ENCODE assay signal across 9 cellular contexts in genomic region chr15:28989239-28989830, GRCh38.
DNase-seq lines count a peak whose midpoint lies in the region; ATAC-seq and TF ChIP-seq lines count a peak whose summit lies in the region.
"Had no signal": no experiment of that assay in that cellular context is flagged by ENCODE, and none has a peak within 500 bp of the region (broad histone marks: within the 10 kb centered on the region; RNA-seq: fewer than 3 reads in every experiment).

No MANE protein-coding gene starts in this region.

- no peak overlapping the region for H2BK15ac ChIP-seq in mesendoderm (replicated peaks; ENCODE audit: low read depth)

- TF ChIP-seq CTCF in DOHH2 (IDR thresholded peaks at IDR 0.05; ENCODE audit: low read depth, low read length, poor library complexity, severe bottlenecking) (peak; percentile 27), LNCaP clone FGC (IDR thresholded peaks at IDR 0.05; ENCODE audit: control insufficient read depth, extremely low read depth, insufficient read depth) (peak; percentile 13; the same call in 1 of the 2 replicates)

- H3K9me3 Mint-ChIP-seq in activated naive CD8-positive, alpha-beta T cell treated with anti-CD3 and anti-CD28 coated beads, Interleukin-2, amount 10 ng/mL, durations not matched to agents 7 days and 5 days = no peaks in the 10 kb centered on the region
- H3K9me3 Mint-ChIP-seq in CD4-positive, alpha-beta memory T cell = peaks cover 0 to 4% (median 0%) of the 10 kb centered on the region in 8 donors

- no peak overlapping the region for H3K9ac ChIP-seq in mesendoderm (ENCODE audit: low read length)

- POLR2A ChIA-PET in activated naive CD8-positive, alpha-beta T cell treated with anti-CD3 and anti-CD28 coated beads, Interleukin-2, amount 10 ng/mL, durations not matched to agents 7 days and 5 days (lab: Charles Lee) = no interaction called here
- POLR2A ChIA-PET in CD4-positive, alpha-beta memory T cell (lab: Charles Lee; ENCODE audit: partially characterized antibody) = no interaction called here

- no peak overlapping the region for H4K5ac ChIP-seq in mesendoderm (ENCODE audit: low read length)

- H3F3A ChIP-seq in DOHH2 (ENCODE audit: control insufficient read depth, insufficient read depth) = no peaks in the 10 kb centered on the region

- H3K36me3 ChIP-seq in DOHH2 (ENCODE audit: control insufficient read depth, low read length) = no peaks in the 10 kb centered on the region
- no peaks in the 10 kb centered on the region for H3K36me3 ChIP-seq in mesendoderm (ENCODE audit: control insufficient read depth, insufficient read depth, low read length)
- no peaks in the 10 kb centered on the region for H3K36me3 ChIP-seq in CD4-positive, alpha-beta memory T cell (ENCODE audit: insufficient read depth, low read length)

- H3K18ac ChIP-seq in mesendoderm (ENCODE audit: low read length) = no peak overlapping the region

- H3K27ac ChIP-seq in DOHH2 (ENCODE audit: low read depth, low read length) (no peak overlapping the region), mesendoderm (ENCODE audit: low read depth, low read length) (no peak overlapping the region)
- no peak overlapping the region for H3K27ac ChIP-seq in CD4-positive, alpha-beta memory T cell (ENCODE audit: low read depth, low read length)

- no peak for DNase-seq in LNCaP clone FGC (ENCODE audit: low read depth)
- no peak for DNase-seq in activated naive CD8-positive, alpha-beta T cell treated with anti-CD3 and anti-CD28 coated beads, Interleukin-2, amount 10 ng/mL, durations not matched to agents 7 days and 5 days
- DNase-seq in mesendoderm = peak; percentile 72
- no peak for DNase-seq in CD4-positive, alpha-beta memory T cell
- DNase-seq in A172 (ENCODE audit: low spot score) = no peak
- DNase-seq: Right ventricle myocardium superior had no signal

- intact Hi-C loops in CD4-positive, alpha-beta memory T cell (cut with micrococcal nuclease) = no loop called here

- H3K4ac ChIP-seq in mesendoderm (ENCODE audit: low read depth, low read length) = no peak overlapping the region

- H3K4me2 ChIP-seq in DOHH2 (ENCODE audit: low read length) = no peak overlapping the region
- no peak overlapping the region for H3K4me2 ChIP-seq in mesendoderm (ENCODE audit: low read length)

- H4K8ac ChIP-seq in mesendoderm (ENCODE audit: low read depth, low read length) = no peak overlapping the region

- H3K9me3 ChIP-seq in DOHH2 (ENCODE audit: control insufficient read depth, insufficient read depth, low read length) = no peaks in the 10 kb centered on the region
- H3K9me3 ChIP-seq in CD4-positive, alpha-beta memory T cell (ENCODE audit: control insufficient read depth in 1 of 2, low read length in 2 of 2) = no peaks in the 10 kb centered on the region

- WGBS in mesendoderm (ENCODE audit: extremely low coverage, insufficient coverage, low lambda C conversion rate) = no CpG with 5 or more reads among the region's 15 CpGs

- no peak overlapping the region for H3K56ac ChIP-seq in mesendoderm (ENCODE audit: low read length)

- H3K27ac Mint-ChIP-seq in activated naive CD8-positive, alpha-beta T cell treated with anti-CD3 and anti-CD28 coated beads, Interleukin-2, amount 10 ng/mL, durations not matched to agents 7 days and 5 days = no peak overlapping the region
- peak overlapping the region in 1 of 7 donors; percentile 8 for H3K27ac Mint-ChIP-seq in CD4-positive, alpha-beta memory T cell

- no peaks in the 10 kb centered on the region for H3K79me1 ChIP-seq in mesendoderm (ENCODE audit: low read length)

- no peak overlapping the region for H2BK120ac ChIP-seq in mesendoderm (ENCODE audit: low read depth, low read length)

- H3K4me3 ChIP-seq in DOHH2 (ENCODE audit: low read length) (no peak overlapping the region), LNCaP clone FGC (ENCODE audit: low read depth, low read length) (no peak overlapping the region), mesendoderm (ENCODE audit: low read length) (no peak overlapping the region)
- H3K4me3 ChIP-seq in CD4-positive, alpha-beta memory T cell (ENCODE audit: low read length in 2 of 2) = no peak overlapping the region

- H4K20me1 ChIP-seq in DOHH2 (ENCODE audit: control insufficient read depth, insufficient read depth, low read depth, low read length) = no peaks in the 10 kb centered on the region

- no peaks in the 10 kb centered on the region for H3K79me2 ChIP-seq in DOHH2 (ENCODE audit: control insufficient read depth, low read length)
- H3K79me2 ChIP-seq in mesendoderm (ENCODE audit: control insufficient read depth, insufficient read depth, low read length) = no peaks in the 10 kb centered on the region

- ATAC-seq in activated naive CD8-positive, alpha-beta T cell treated with anti-CD3 and anti-CD28 coated beads, Interleukin-2, amount 10 ng/mL, durations not matched to agents 7 days and 5 days (ENCODE audit: low read depth) = peak; percentile 20
- ATAC-seq in HG02642 (IDR thresholded peaks at IDR 0.05; ENCODE audit: poor library complexity, unreplicated experiment) (no peak), HG03432 (IDR thresholded peaks at IDR 0.05; ENCODE audit: unreplicated experiment) (no peak)

- CTCF ChIA-PET in CD4-positive, alpha-beta memory T cell (lab: Charles Lee; ENCODE audit: partially characterized antibody) = interaction anchor here (1.5 kb wide), 1 partner anchor 14 kb away, joined by 6 read pairs; no protein-coding TSS in a partner anchor

- no peak overlapping the region for H2BK5ac ChIP-seq in mesendoderm (ENCODE audit: low read length)

- H3K27me3 ChIP-seq in DOHH2 (ENCODE audit: control insufficient read depth, low read length) (no peaks in the 10 kb centered on the region), mesendoderm (ENCODE audit: insufficient read depth, low read length, poor library complexity) (no peaks in the 10 kb centered on the region)
- H3K27me3 ChIP-seq in CD4-positive, alpha-beta memory T cell (ENCODE audit: insufficient read depth, low read length) = no peaks in the 10 kb centered on the region

- H2AK5ac ChIP-seq in mesendoderm (ENCODE audit: low read length) = no peak overlapping the region

- H3K23ac ChIP-seq in mesendoderm (ENCODE audit: low read length) = no peak overlapping the region

- peaks cover 3% of the 10 kb centered on the region for H3K36me3 Mint-ChIP-seq in activated naive CD8-positive, alpha-beta T cell treated with anti-CD3 and anti-CD28 coated beads, Interleukin-2, amount 10 ng/mL, durations not matched to agents 7 days and 5 days
- H3K36me3 Mint-ChIP-seq in CD4-positive, alpha-beta memory T cell = peaks cover 2 to 5% of the 10 kb centered on the region in 2 donors

- peaks cover 41% of the 10 kb centered on the region for H3K4me1 Mint-ChIP-seq in activated naive CD8-positive, alpha-beta T cell treated with anti-CD3 and anti-CD28 coated beads, Interleukin-2, amount 10 ng/mL, durations not matched to agents 7 days and 5 days
- H3K4me1 Mint-ChIP-seq in CD4-positive, alpha-beta memory T cell = peaks cover 13 to 54% (median 17%) of the 10 kb centered on the region in 4 donors

- H3K4me1 ChIP-seq in DOHH2 (ENCODE audit: control insufficient read depth, low read length) = no peaks in the 10 kb centered on the region
- no peaks in the 10 kb centered on the region for H3K4me1 ChIP-seq in mesendoderm (ENCODE audit: control insufficient read depth, low read depth, low read length)
- H3K4me1 ChIP-seq in CD4-positive, alpha-beta memory T cell (ENCODE audit: insufficient read depth, low read length) = peaks cover 10% of the 10 kb centered on the region

- no peaks in the 10 kb centered on the region for H3K27me3 Mint-ChIP-seq in activated naive CD8-positive, alpha-beta T cell treated with anti-CD3 and anti-CD28 coated beads, Interleukin-2, amount 10 ng/mL, durations not matched to agents 7 days and 5 days
- no peaks in the 10 kb centered on the region for H3K27me3 Mint-ChIP-seq in CD4-positive, alpha-beta memory T cell

- H3K4me3 Mint-ChIP-seq in activated naive CD8-positive, alpha-beta T cell treated with anti-CD3 and anti-CD28 coated beads, Interleukin-2, amount 10 ng/mL, durations not matched to agents 7 days and 5 days = no peak overlapping the region
- H3K4me3 Mint-ChIP-seq in CD4-positive, alpha-beta memory T cell = no peak overlapping the region

- H3K9me2 ChIP-seq in DOHH2 (replicated peaks; ENCODE audit: control insufficient read depth, low read length) = no peaks in the 10 kb centered on the region
